17 cellular contexts compared by ENCODE assay signal in the genomic region with DNA sequence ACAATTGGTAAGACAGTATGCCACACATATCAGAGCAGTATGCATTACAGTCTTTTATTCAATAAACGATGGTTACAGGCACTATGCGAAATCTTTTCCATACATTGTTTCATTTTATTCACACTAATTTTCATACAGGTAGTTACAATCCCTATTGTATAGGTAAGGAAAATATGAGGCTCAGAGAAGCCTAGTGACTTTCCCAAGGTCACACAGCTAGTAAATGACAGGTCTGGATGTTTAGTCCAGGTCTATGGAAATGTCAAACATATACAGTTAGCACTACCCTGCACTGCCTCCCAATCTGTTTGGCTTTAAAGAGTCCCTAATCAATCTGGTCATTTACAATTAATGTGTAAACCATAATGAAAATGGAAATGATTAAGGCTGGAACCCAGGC.
DNase-seq lines count a peak whose midpoint lies in the region; ATAC-seq, FAIRE-seq and TF ChIP-seq lines count a peak whose summit lies in the region.
"Had no signal": no experiment of that assay in that cellular context is flagged by ENCODE, and none has a peak within 500 bp of the region (broad histone marks: within the 10 kb centered on the region; RNA-seq: fewer than 3 reads in every experiment).

No MANE protein-coding gene starts in this region.

- no peak overlapping the region for H2AFZ ChIP-seq in GM23248
- no peak overlapping the region for H2AFZ ChIP-seq in Karpas-422 (ENCODE audit: low read length)
- H2AFZ ChIP-seq in K562 (ENCODE audit: low read depth, low read length), result no peak overlapping the region
- no peak overlapping the region for H2AFZ ChIP-seq in mesenchymal stem cell (ENCODE audit: low read depth, low read length)

- POLR2A ChIA-PET in K562 (lab: Yijun Ruan, JAX), result no interaction called here

- H3F3A ChIP-seq in GM23248 (ENCODE audit: insufficient read depth), result peaks cover 22% of the 10 kb centered on the region

- H3K23ac ChIP-seq in mesenchymal stem cell (ENCODE audit: low read length in 2 of 2), result no peak overlapping the region

- H2BK120ac ChIP-seq in mesenchymal stem cell (ENCODE audit: low read depth, low read length), result no peak overlapping the region

- peak overlapping the region; percentile 58 for H3K27ac ChIP-seq in GM23248
- H3K27ac ChIP-seq in Karpas-422 (ENCODE audit: low read length), result peak overlapping the region; percentile 71
- no peak overlapping the region for H3K27ac ChIP-seq in K562 (ENCODE audit: extremely low read depth, low read depth, low read length)
- peak overlapping the region; percentile 71 for H3K27ac ChIP-seq in mesenchymal stem cell (ENCODE audit: low read length, poor library complexity, severe bottlenecking)
- H3K27ac ChIP-seq: BLaER1 treated with 17β-estradiol and CSF1 and Interleukin-3, amounts not matched to agents 10 nM and 100 nM had no signal

- H3K4me2 ChIP-seq in GM23248 (ENCODE audit: unreplicated experiment), result peak overlapping the region; percentile 22
- peak overlapping the region; percentile 60 for H3K4me2 ChIP-seq in Karpas-422 (ENCODE audit: low read depth, low read length, poor library complexity, severe bottlenecking)
- no peak overlapping the region for H3K4me2 ChIP-seq in K562 (ENCODE audit: insufficient read depth, low read length)
- no peak overlapping the region for H3K4me2 ChIP-seq in mesenchymal stem cell (ENCODE audit: low read length, poor library complexity, severe bottlenecking)
- H3K4me2 ChIP-seq: BLaER1 treated with 17β-estradiol and CSF1 and Interleukin-3, amounts not matched to agents 10 nM and 100 nM had no signal

- FAIRE-seq in K562 (lab: Jason Lieb, UNC) (no peak), GM12892 (lab: Jason Lieb, UNC) (no peak)
- FAIRE-seq: GM12878, H1, HepG2 had no signal

- ATAC-seq in K562 (no peak), HG03571 (IDR thresholded peaks at IDR 0.05; ENCODE audit: unreplicated experiment) (no peak)
- ATAC-seq: CD8-positive, alpha-beta T cell; HepG2 had no signal

- no peak overlapping the region for H3K14ac ChIP-seq in mesenchymal stem cell (ENCODE audit: low read length in 2 of 2)

- CTCF ChIA-PET in K562 (lab: Yijun Ruan, JAX; ENCODE audit: low intra/inter-chr PET ratio), result no interaction called here

- H2BK5ac ChIP-seq in mesenchymal stem cell (ENCODE audit: low read depth, low read length, poor library complexity, severe bottlenecking), result no peak overlapping the region

- H2BK12ac ChIP-seq in mesenchymal stem cell (ENCODE audit: low read length in 2 of 2), result no peak overlapping the region

- intact Hi-C loops in K562 (cut with micrococcal nuclease), result no loop called here

- H3K18ac ChIP-seq in mesenchymal stem cell (ENCODE audit: low read depth in 1 of 2, low read length in 2 of 2), result no peak overlapping the region

- no peak overlapping the region for H3K4ac ChIP-seq in mesenchymal stem cell (ENCODE audit: low read depth in 1 of 2, low read length in 2 of 2)

- no peak overlapping the region for H4K8ac ChIP-seq in mesenchymal stem cell (ENCODE audit: low read length)

- H3K79me1 ChIP-seq in mesenchymal stem cell (replicated peaks; ENCODE audit: low read length, poor library complexity, severe bottlenecking), result no peaks in the 10 kb centered on the region

- no peak for TF ChIP-seq EP300 in K562 (IDR thresholded peaks at IDR 0.05; ENCODE audit: low read length)

- H3K4me3 ChIP-seq in GM23248 (no peak overlapping the region), Karpas-422 (ENCODE audit: low read length) (no peak overlapping the region), K562 (no peak overlapping the region), mesenchymal stem cell (ENCODE audit: insufficient read depth in 1 of 2, low read depth in 1 of 2, low read length in 2 of 2) (no peak overlapping the region)
- H3K4me3 ChIP-seq: BLaER1 treated with 17β-estradiol and CSF1 and Interleukin-3, amounts not matched to agents 10 nM and 100 nM; GM12878 had no signal

- no peak overlapping the region for H2AK5ac ChIP-seq in mesenchymal stem cell (ENCODE audit: low read length, severe bottlenecking)

- H3K9me1 ChIP-seq in K562 (ENCODE audit: control insufficient read depth, insufficient read depth, low read length), result no peaks in the 10 kb centered on the region

- in situ Hi-C loops in GM23248 (cut with MboI), result no loop called here
- in situ Hi-C loops in K562 (cut with MboI), result no loop called here

- H3K9me2 ChIP-seq in GM23248 (ENCODE audit: insufficient read depth) (no peaks in the 10 kb centered on the region), Karpas-422 (replicated peaks; ENCODE audit: insufficient read depth, low read length) (no peaks in the 10 kb centered on the region)

- H3K79me2 ChIP-seq in GM23248 (ENCODE audit: insufficient read depth) (peaks cover 24% of the 10 kb centered on the region), Karpas-422 (ENCODE audit: low read length) (no peaks in the 10 kb centered on the region), K562 (ENCODE audit: control insufficient read depth, insufficient read depth, low read length) (no peaks in the 10 kb centered on the region)

- TF ChIP-seq POLR2A in K562 (conservative IDR thresholded peaks at IDR 0.05), result no peak
- no peak for TF ChIP-seq POLR2A in GM12892 (IDR thresholded peaks at IDR 0.05; ENCODE audit: low read depth, low read length)

- TF ChIP-seq CTCF in K562 (IDR thresholded peaks at IDR 0.05 in 2 of 3, conservative IDR thresholded peaks at IDR 0.05 in 1 of 3; ENCODE audit: insufficient read depth in 2 of 3, low read depth in 1 of 3, low read length in 3 of 3), result no peak

- H3K36me3 ChIP-seq in GM23248 (ENCODE audit: low read depth), result no peaks in the 10 kb centered on the region
- no peaks in the 10 kb centered on the region for H3K36me3 ChIP-seq in Karpas-422 (ENCODE audit: insufficient read depth, low read length)
- no peaks in the 10 kb centered on the region for H3K36me3 ChIP-seq in K562 (ENCODE audit: control insufficient read depth, insufficient read depth, low read length)
- no peaks in the 10 kb centered on the region for H3K36me3 ChIP-seq in mesenchymal stem cell (ENCODE audit: control insufficient read depth in 1 of 2, insufficient read depth in 2 of 2, low read depth in 1 of 2, low read length in 2 of 2)
- H3K36me3 ChIP-seq: BLaER1 treated with 17β-estradiol and CSF1 and Interleukin-3, amounts not matched to agents 10 nM and 100 nM had no signal

- no TSS peak for BruUV-seq in K562 (replicated peaks; lab: Mats Ljungman, UMichigan)

- H3K27me3 ChIP-seq in GM23248 (replicated peaks; ENCODE audit: insufficient read depth) (no peaks in the 10 kb centered on the region), Karpas-422 (ENCODE audit: low read length) (no peaks in the 10 kb centered on the region), K562 (ENCODE audit: control insufficient read depth in 2 of 2, insufficient read depth in 2 of 2, low read length in 2 of 2) (peaks cover 9 to 20% of the 10 kb centered on the region in 2 experiments; a peak in 4 of 5 replicates), mesenchymal stem cell (ENCODE audit: control insufficient read depth in 1 of 2, insufficient read depth in 1 of 2, low read length in 2 of 2) (peaks cover 0 to 4% of the 10 kb centered on the region in 2 experiments)

- no peak for DNase-seq in GM23248
- DNase-seq in Karpas-422, result no peak
- no peak for DNase-seq in K562 (ENCODE audit: extremely low read depth in 1 of 4, low spot score in 3 of 4)
- no peak for DNase-seq in mesenchymal stem cell
- no peak for DNase-seq in AML-193 (lab: John Stamatoyannopoulos, UW)
- no peak for DNase-seq in GM12892 (ENCODE audit: insufficient read length)
- no peak for DNase-seq in dedifferentiated amniotic fluid mesenchymal stem cell (ENCODE audit: extremely low spot score)
- DNase-seq: Calu3; CD8-positive, alpha-beta T cell; DMS79 treated with DMSO at 0.1 percent for 48 hours; H9; KG1 had no signal

- H3K9me3 ChIP-seq in GM23248 (ENCODE audit: low read depth), result no peaks in the 10 kb centered on the region
- no peaks in the 10 kb centered on the region for H3K9me3 ChIP-seq in Karpas-422 (ENCODE audit: low read length)
- H3K9me3 ChIP-seq in K562 (replicated peaks; ENCODE audit: control insufficient read depth, insufficient read depth, low read depth, low read length), result no peaks in the 10 kb centered on the region
- H3K9me3 ChIP-seq in mesenchymal stem cell (ENCODE audit: control insufficient read depth, low read length), result no peaks in the 10 kb centered on the region

- no peak overlapping the region for H4K91ac ChIP-seq in mesenchymal stem cell (ENCODE audit: low read length)

- no peak overlapping the region for H2BK15ac ChIP-seq in mesenchymal stem cell (ENCODE audit: low read depth, poor library complexity, severe bottlenecking)

- WGBS in GM23248 (ENCODE audit: low coverage in 1 of 2, low lambda C conversion rate in 2 of 2, missing lambda C conversion rate in 2 of 2), 2 experiments, result 96 to 100% methylated on average over 2 of the region's 2 CpGs
- 4% methylated on average over 2 of the region's 2 CpGs for WGBS in K562 (ENCODE audit: insufficient coverage, low coverage, missing lambda C conversion rate)
- WGBS in mesenchymal stem cell, result no CpG with 5 or more reads among the region's 2 CpGs

- H3K9ac ChIP-seq in GM23248, result no peak overlapping the region
- H3K9ac ChIP-seq in Karpas-422 (ENCODE audit: low read length), result no peak overlapping the region
- H3K9ac ChIP-seq in K562 (ENCODE audit: insufficient read depth in 1 of 2, low read depth in 2 of 2, low read length in 2 of 2), result no peak overlapping the region
- peak overlapping the region; percentile 15 for H3K9ac ChIP-seq in mesenchymal stem cell (ENCODE audit: low read length)
- H3K9ac ChIP-seq: BLaER1 treated with 17β-estradiol and CSF1 and Interleukin-3, amounts not matched to agents 10 nM and 100 nM had no signal

- H4K20me1 ChIP-seq in GM23248 (ENCODE audit: insufficient read depth) (no peaks in the 10 kb centered on the region), Karpas-422 (ENCODE audit: insufficient read depth, low read depth, low read length) (no peaks in the 10 kb centered on the region), K562 (replicated peaks; ENCODE audit: control insufficient read depth, insufficient read depth, low read length) (no peaks in the 10 kb centered on the region)

- no peak for TF ChIP-seq RAD21 in K562 (CRISPR knock-in tag; conservative IDR thresholded peaks at IDR 0.05 in 1 of 2, IDR thresholded peaks at IDR 0.05 in 1 of 2)

- H3K4me1 ChIP-seq in GM23248 (ENCODE audit: insufficient read depth), result peaks cover 39% of the 10 kb centered on the region
- peaks cover 62% of the 10 kb centered on the region for H3K4me1 ChIP-seq in Karpas-422 (ENCODE audit: low read length)
- H3K4me1 ChIP-seq in K562 (replicated peaks in 1 of 2; ENCODE audit: control insufficient read depth in 2 of 2, insufficient read depth in 2 of 2, low read length in 2 of 2), result peaks cover 0 to 9% of the 10 kb centered on the region in 2 experiments; a peak in 2 of 5 replicates
- H3K4me1 ChIP-seq in mesenchymal stem cell (ENCODE audit: control insufficient read depth, insufficient read depth, low read depth, low read length), result peaks cover 3% of the 10 kb centered on the region

TF ChIP-seq in K562, 482 proteins besides CTCF, POLR2A, EP300 and RAD21:
- peak; percentile 51 for TF ChIP-seq ZFP36 (IDR thresholded peaks at IDR 0.05; ENCODE audit: low read depth, low read length, partially characterized antibody)
- TF ChIP-seq RBM25 (IDR thresholded peaks at IDR 0.05; ENCODE audit: low read depth, low read length, severe bottlenecking), result peak; percentile 82
- TF ChIP-seq SMARCA4 (IDR thresholded peaks at IDR 0.05), result no peak
- TF ChIP-seq HDAC1 (IDR thresholded peaks at IDR 0.05), result no peak

Comparison
In these comparisons a context has a peak if more than half of its experiments do, and no peak if none do; other contexts are left out.
1. H3K4me2 ChIP-seq: peak in GM23248 (single experiment) and Karpas-422 (single experiment); none in K562 (single experiment) and mesenchymal stem cell (single experiment).